ENCODE assay signal across 8 cellular contexts in genomic region chr16:2752035-2752849, GRCh38. TPM values are rescaled to one million over a fixed set of nuclear protein-coding genes. Genes with fewer than 3 reads are reported as not detected.
DNase-seq lines count a peak whose midpoint lies in the region; ATAC-seq and TF ChIP-seq lines count a peak whose summit lies in the region.

SRRM2 (plus strand) TSS chr16:2752638; CDS start chr16:2756365, 3,727 bp downstream.

- peaks cover 76% of the 10 kb centered on the region for H3K79me2 ChIP-seq in DND-41 (ENCODE audit: insufficient read depth, low read length)

- peak; percentile 83 for ATAC-seq in DND-41 (ENCODE audit: insufficient read depth, low read depth)
- ATAC-seq in GM21825 (IDR thresholded peaks at IDR 0.05; ENCODE audit: unreplicated experiment) = peak; percentile 76
- peak; percentile 92 for ATAC-seq in esophagus mucosa

- H3K27me3 ChIP-seq in DND-41 (ENCODE audit: insufficient read depth, low read length, poor library complexity) = no peaks in the 10 kb centered on the region
- no peaks in the 10 kb centered on the region for H3K27me3 ChIP-seq in Peyer's patch
- H3K27me3 ChIP-seq in muscle layer of colon (ENCODE audit: control insufficient read depth in 1 of 2, insufficient read depth in 2 of 2, low read length in 2 of 2) = no peaks in the 10 kb centered on the region

- TF ChIP-seq CTCF in DND-41 (IDR thresholded peaks at IDR 0.05; ENCODE audit: borderline replicate concordance, extremely low read depth, low read length, poor library complexity, severe bottlenecking) (no peak), Peyer's patch (IDR thresholded peaks at IDR 0.05) (peak in 2 of 6 experiments; percentile 24 to 28)

- H3K4me2 ChIP-seq in DND-41 (ENCODE audit: insufficient read depth, low read length) = peak within 1 kb of the TSS; percentile 76

- peaks cover 43% of the 10 kb centered on the region for H4K20me1 ChIP-seq in DND-41 (ENCODE audit: insufficient read depth, low read length)

- H3K9ac ChIP-seq in DND-41 (ENCODE audit: low read depth, low read length) = peak within 1 kb of the TSS; percentile 83
- peak within 1 kb of the TSS; percentile 86 for H3K9ac ChIP-seq in muscle layer of colon (ENCODE audit: low read length)

- H3K4me3 ChIP-seq in DND-41 (ENCODE audit: low read depth in 1 of 2, low read length in 2 of 2) = peak within 1 kb of the TSS; percentile 63 to 65
- H3K4me3 ChIP-seq in Peyer's patch = peak within 1 kb of the TSS; percentile 74 to 98 (median 88)
- H3K4me3 ChIP-seq in muscle layer of colon (ENCODE audit: low read depth in 1 of 2, low read length in 2 of 2) = peak within 1 kb of the TSS; percentile 76 to 84

- H3K9me3 ChIP-seq in DND-41 (ENCODE audit: insufficient read depth, low read length, severe bottlenecking) (no peaks in the 10 kb centered on the region), KOPT-K1 (ENCODE audit: insufficient read depth, low read length, poor library complexity, severe bottlenecking) (no peaks in the 10 kb centered on the region), Peyer's patch (no peaks in the 10 kb centered on the region), muscle layer of colon (ENCODE audit: low read length) (no peaks in the 10 kb centered on the region)

- H2AFZ ChIP-seq in DND-41 (ENCODE audit: low read depth, low read length) = peak within 1 kb of the TSS; percentile 72

- H3K27ac ChIP-seq in DND-41 (ENCODE audit: low read length) = peak within 1 kb of the TSS; percentile 93
- peak within 1 kb of the TSS; percentile 97 for H3K27ac ChIP-seq in KOPT-K1 (ENCODE audit: low read depth, low read length, poor library complexity, severe bottlenecking)
- H3K27ac ChIP-seq in Peyer's patch = peak within 1 kb of the TSS; percentile 99 to 100 (median 100)
- peak within 1 kb of the TSS; percentile 91 for H3K27ac ChIP-seq in muscle layer of colon (ENCODE audit: low read depth, low read length)

- H3K4me1 ChIP-seq in DND-41 (ENCODE audit: insufficient read depth, low read length) = peaks cover 43% of the 10 kb centered on the region
- peaks cover 0 to 40% (median 20%) of the 10 kb centered on the region in 4 donors for H3K4me1 ChIP-seq in Peyer's patch
- peaks cover 34% of the 10 kb centered on the region for H3K4me1 ChIP-seq in muscle layer of colon (ENCODE audit: insufficient read depth, low read length)

- H3K36me3 ChIP-seq in DND-41 (ENCODE audit: insufficient read depth, low read length) (peaks cover 54% of the 10 kb centered on the region), KOPT-K1 (ENCODE audit: insufficient read depth, low read length) (peaks cover 35% of the 10 kb centered on the region), Peyer's patch (peaks cover 0 to 12% (median 0%) of the 10 kb centered on the region in 3 donors), muscle layer of colon (ENCODE audit: insufficient read depth, low read length) (peaks cover 6% of the 10 kb centered on the region)

- peak; percentile 96 to 97 for TF ChIP-seq POLR2A in Peyer's patch (IDR thresholded peaks at IDR 0.05)

- DNase-seq in DND-41 (peak; percentile 96), Peyer's patch (peak; percentile 92 to 98 (median 96))
- peak; percentile 96 to 97 for DNase-seq in activated T-cell treated with anti-CD3 and anti-CD28 coated beads, Interleukin-2, amount 50 U/mL, for 48 hours
- DNase-seq in stimulated activated CD8-positive, alpha-beta memory T cell treated with anti-CD3 and anti-CD28 coated beads, Interleukin-7, amount 100 ng/mL, for 1 hour (ENCODE audit: low read depth in 2 of 2) = peak; percentile 88

RNA-seq across cellular contexts. Expression of gene SRRM2, which starts in this region (rescaled TPM):
- total RNA-seq in Peyer's patch (1,000 to 10,000 TPM in 3 of 4 donors, 100 to 1,000 TPM in 1; 683 to 3,742 (median 1,673) TPM), esophagus mucosa (280 TPM)

Comparison
In these comparisons a context has a peak if more than half of its experiments do, and no peak if none do; other contexts are left out.
1. Peak in every context shown above with its lines: DNase-seq, ATAC-seq, H3K4me3 ChIP-seq and H3K27ac ChIP-seq.